Comparison of ENCODE assay signal across 8 cellular contexts in the genomic region with DNA sequence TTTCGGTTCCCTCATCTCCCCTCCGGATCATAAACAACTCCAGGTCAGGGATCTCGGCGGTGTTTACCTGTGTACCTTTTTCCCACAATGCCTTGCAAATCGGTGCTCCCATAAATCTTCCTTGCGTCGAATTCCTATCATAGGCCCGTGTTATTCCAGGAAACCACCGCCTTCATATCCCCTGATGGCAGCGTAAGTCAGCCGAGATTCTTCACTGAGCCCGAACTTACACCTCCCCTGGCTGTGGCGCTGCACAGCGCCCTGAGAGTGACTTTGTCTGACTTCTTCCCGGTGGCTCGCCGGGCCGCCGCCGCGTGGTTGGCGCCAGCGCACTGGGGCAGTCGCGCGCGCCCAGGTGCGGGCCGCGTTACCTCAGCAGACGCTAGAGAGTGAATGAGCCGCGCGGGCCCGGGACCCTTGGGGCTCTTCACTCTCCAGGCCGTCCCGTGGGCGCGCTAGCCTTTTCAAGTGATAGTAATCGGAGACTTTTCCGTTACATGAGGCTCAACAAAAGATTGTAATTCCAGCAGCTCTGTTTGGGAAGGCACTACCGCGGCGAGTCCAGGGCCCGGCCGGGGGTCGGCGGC.
DNase-seq lines count a peak whose midpoint lies in the region; ATAC-seq and TF ChIP-seq lines count a peak whose summit lies in the region.

No MANE protein-coding gene starts in this region.

- H3K27ac ChIP-seq in left lung = peak overlapping the region; percentile 87 to 97

- POLR2A ChIA-PET in activated B cell treated with CpG ODN at 0.5 μM for 24 hours (lab: Charles Lee) = interaction anchor here (0.6 to 7.8 kb wide), 16 partner anchors 15 to 666 kb away, joined by 3 to 198 read pairs (median 12); no protein-coding TSS in a partner anchor

- H3K4me1 ChIP-seq in left lung = peaks cover 37 to 71% of the 10 kb centered on the region in 2 donors

- H3K4me3 ChIP-seq in HFF-Myc (replicated peaks; ENCODE audit: low read depth, low read length) (peak overlapping the region; percentile 71), left lung (peak overlapping the region; percentile 41 to 63)

- intact Hi-C loops in activated B cell treated with CpG ODN at 0.5 μM for 24 hours (cut with micrococcal nuclease) (loop anchor here (1.0 to 10.0 kb wide), 10 partner anchors 17 to 725 kb away; a partner anchor contains a TSS), left lung (cut with DNase I) (no loop called here)

- H3K4me1 Mint-ChIP-seq in activated B cell treated with CpG ODN at 0.5 μM for 24 hours = peaks cover 44% of the 10 kb centered on the region

- no peaks in the 10 kb centered on the region for H3K36me3 ChIP-seq in left lung

- no peaks in the 10 kb centered on the region for H3K27me3 Mint-ChIP-seq in activated B cell treated with CpG ODN at 0.5 μM for 24 hours

- no peaks in the 10 kb centered on the region for H3K27me3 ChIP-seq in left lung

- peak overlapping the region; percentile 89 for H3K4me3 Mint-ChIP-seq in activated B cell treated with CpG ODN at 0.5 μM for 24 hours

- H3K27ac Mint-ChIP-seq in activated B cell treated with CpG ODN at 0.5 μM for 24 hours = peak overlapping the region; percentile 92

- H3K36me3 Mint-ChIP-seq in activated B cell treated with CpG ODN at 0.5 μM for 24 hours (ENCODE audit: low read depth) = peaks cover 14% of the 10 kb centered on the region

- CTCF ChIA-PET in activated B cell treated with CpG ODN at 0.5 μM for 24 hours (lab: Charles Lee) = interaction anchor here (1.0 to 3.7 kb wide), 12 partner anchors 12 to 451 kb away, joined by 3 to 21 read pairs (median 5); no protein-coding TSS in a partner anchor

- DNase-seq in HFF-Myc (ENCODE audit: extremely low read depth, low read depth) (no peak), NCI-H1417 (lab: John Stamatoyannopoulos, UW) (peak; percentile 90 to 92 (median 90)), activated B cell treated with CpG ODN at 0.5 μM for 24 hours (peak; percentile 75), cerebellar cortex (ENCODE audit: low spot score) (peak; percentile 46), left lung (peak; percentile 65 to 93), NCI-H128 (lab: John Stamatoyannopoulos, UW; ENCODE audit: unreplicated experiment) (no peak)
- peak; percentile 35 to 58 (median 58) for DNase-seq in stimulated activated CD4-positive, alpha-beta T cell treated with anti-CD3 and anti-CD28 coated beads, TNF-alpha, amount 100 ng/mL, for 1 hour (ENCODE audit: low read depth in 3 of 3, low spot score in 1 of 3)

- TF ChIP-seq CTCF in GM12873 (IDR thresholded peaks at IDR 0.05; ENCODE audit: insufficient read depth, low read depth, low read length, missing control alignments) (peak; percentile 38), HFF-Myc (IDR thresholded peaks at IDR 0.05; ENCODE audit: low read depth, low read length, missing control alignments) (peak; percentile 2), activated B cell treated with CpG ODN at 0.5 μM for 24 hours (IDR thresholded peaks at IDR 0.05) (no peak), left lung (IDR thresholded peaks at IDR 0.05) (peak in 1 of 2 donors; percentile 14)

- H3K9me3 Mint-ChIP-seq in activated B cell treated with CpG ODN at 0.5 μM for 24 hours = no peaks in the 10 kb centered on the region

- ATAC-seq in activated B cell treated with CpG ODN at 0.5 μM for 24 hours (ENCODE audit: low read depth) (peak; percentile 63), left lung (peak; percentile 52)

- H3K9me3 ChIP-seq in left lung = no peaks in the 10 kb centered on the region

Comparison
In these comparisons a context has a peak if more than half of its experiments do, and no peak if none do; other contexts are left out.
1. DNase-seq: peak in NCI-H1417 (3 of 3), activated B cell treated with CpG ODN at 0.5 μM for 24 hours (single experiment), cerebellar cortex (single experiment), left lung (2 of 2) and stimulated activated CD4-positive, alpha-beta T cell treated with anti-CD3 and anti-CD28 coated beads, TNF-alpha, amount 100 ng/mL, for 1 hour (3 of 3); none in HFF-Myc (single experiment) and NCI-H128 (single experiment).